In the genomic region with DNA sequence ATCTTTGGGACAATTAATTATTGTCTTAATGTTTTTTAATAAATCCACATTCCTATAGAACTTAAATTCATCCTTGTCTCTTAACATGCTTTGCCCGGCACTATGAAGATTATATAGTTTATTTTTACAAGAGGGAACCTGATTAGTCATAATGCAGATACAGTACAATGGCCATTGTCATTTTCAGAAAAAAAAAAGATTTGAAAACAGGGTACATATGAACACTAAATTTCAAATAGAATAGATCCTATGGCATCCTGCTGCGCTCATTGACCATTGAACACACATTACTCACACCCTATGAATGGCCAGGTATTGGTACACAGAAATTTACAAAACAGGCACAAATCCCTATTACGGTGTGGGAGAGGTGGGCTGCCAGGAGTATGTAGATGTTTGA, we compare ENCODE assay signal across 1 cellular context.
TF ChIP-seq lines count a peak whose summit lies in the region.

No MANE protein-coding gene starts in this region.

TF ChIP-seq in HCT116, 20 proteins besides CTCF, POLR2A, EP300 and RAD21:
- TF ChIP-seq EGR1 (IDR thresholded peaks at IDR 0.05; ENCODE audit: low read depth) (peak; percentile 14; the same call in 1 of the 2 replicates), JUND (IDR thresholded peaks at IDR 0.05) (peak; percentile 14; the same call in 1 of the 2 replicates), ZFX (IDR thresholded peaks at IDR 0.05) (no peak), FOSL1 (IDR thresholded peaks at IDR 0.05; ENCODE audit: low read depth) (no peak)
